9 cellular contexts compared by ENCODE assay signal in genomic region chr6:35299674-35300073, GRCh38. TPM values are rescaled to one million over a fixed set of nuclear protein-coding genes. Genes with fewer than 3 reads are reported as not detected.
DNase-seq lines count a peak whose midpoint lies in the region; ATAC-seq and TF ChIP-seq lines count a peak whose summit lies in the region.
"Had no signal": no experiment of that assay in that cellular context is flagged by ENCODE, and none has a peak within 500 bp of the region (broad histone marks: within the 10 kb centered on the region; RNA-seq: fewer than 3 reads in every experiment).

No MANE protein-coding gene starts in this region.

- TF ChIP-seq CTCF in MCF 10A (IDR thresholded peaks at IDR 0.05; ENCODE audit: unreplicated experiment) = no peak

- H3K4me3 Mint-ChIP-seq in stimulated activated naive CD8-positive, alpha-beta T cell treated with anti-CD3 and anti-CD28 coated beads, Interleukin-15, amount 100 ng/mL, for 72 hours = peak overlapping the region; percentile 82 to 85
- H3K4me3 Mint-ChIP-seq in MCF 10A (ENCODE audit: unreplicated experiment) = no peak overlapping the region

- H3K27me3 ChIP-seq in effector memory CD4-positive, alpha-beta T cell (replicated peaks; ENCODE audit: control insufficient read depth, insufficient read depth, low read length, poor library complexity, severe bottlenecking) = no peaks in the 10 kb centered on the region

- no peaks in the 10 kb centered on the region for H3K27me3 Mint-ChIP-seq in stimulated activated naive CD8-positive, alpha-beta T cell treated with anti-CD3 and anti-CD28 coated beads, Interleukin-15, amount 100 ng/mL, for 72 hours
- no peaks in the 10 kb centered on the region for H3K27me3 Mint-ChIP-seq in MCF 10A (ENCODE audit: insufficient read depth, unreplicated experiment)

- H3K9me3 ChIP-seq in effector memory CD4-positive, alpha-beta T cell (ENCODE audit: control insufficient read depth, low read length) = no peaks in the 10 kb centered on the region

- peak overlapping the region; percentile 94 for H3K27ac ChIP-seq in effector memory CD4-positive, alpha-beta T cell (ENCODE audit: insufficient read depth, low read length, poor library complexity, severe bottlenecking)

- no TSS peak for BruUV-seq in MCF 10A (replicated peaks; lab: Mats Ljungman, UMichigan)

- no peaks in the 10 kb centered on the region for H3K9me3 Mint-ChIP-seq in stimulated activated naive CD8-positive, alpha-beta T cell treated with anti-CD3 and anti-CD28 coated beads, Interleukin-15, amount 100 ng/mL, for 72 hours
- no peaks in the 10 kb centered on the region for H3K9me3 Mint-ChIP-seq in MCF 10A (ENCODE audit: unreplicated experiment)

- H3K36me3 Mint-ChIP-seq in MCF 10A (ENCODE audit: insufficient read depth, unreplicated experiment) = peaks cover 7% of the 10 kb centered on the region

- peak overlapping the region; percentile 91 for H3K4me3 ChIP-seq in effector memory CD4-positive, alpha-beta T cell (ENCODE audit: insufficient read depth, low read depth, low read length, poor library complexity, severe bottlenecking)

- H3K36me3 ChIP-seq in effector memory CD4-positive, alpha-beta T cell (ENCODE audit: control insufficient read depth, insufficient read depth, low read length) = peaks cover 18% of the 10 kb centered on the region

- POLR2A ChIA-PET in MCF 10A (lab: Yijun Ruan, JAX) = interaction anchor here (0.6 to 1.1 kb wide), 4 partner anchors 43 to 199 kb away, joined by 3 to 8 read pairs (median 4); partner anchors contain the start of gene PPARD

- peak overlapping the region; percentile 84 to 86 for H3K27ac Mint-ChIP-seq in stimulated activated naive CD8-positive, alpha-beta T cell treated with anti-CD3 and anti-CD28 coated beads, Interleukin-15, amount 100 ng/mL, for 72 hours
- H3K27ac Mint-ChIP-seq in MCF 10A (ENCODE audit: low read depth, unreplicated experiment) = no peak overlapping the region

- ATAC-seq in stimulated activated naive CD8-positive, alpha-beta T cell treated with anti-CD3 and anti-CD28 coated beads, Interleukin-15, amount 100 ng/mL, for 72 hours = no peak
- no peak for ATAC-seq in GM18498 (IDR thresholded peaks at IDR 0.05; ENCODE audit: unreplicated experiment)
- ATAC-seq in HG02885 (IDR thresholded peaks at IDR 0.05; ENCODE audit: poor library complexity, unreplicated experiment) = no peak

- intact Hi-C loops in MCF 10A (cut with micrococcal nuclease) = loop anchor here (2.0 to 10.0 kb wide), 3 partner anchors 43 to 437 kb away; partner anchors contain the start of genes ARMC12 and PPARD

- DNase-seq in activated CD8-positive, alpha-beta memory T cell treated with anti-CD3 and anti-CD28 coated beads, Interleukin-2, amount 50 U/mL, for 48 hours = peak; percentile 61
- DNase-seq in activated CD8-positive, alpha-beta memory T cell treated with anti-CD3 and anti-CD28 coated beads for 24 hours = no peak
- DNase-seq in SIG-M5 (lab: John Stamatoyannopoulos, UW) (peak; percentile 47), MCF 10A (ENCODE audit: unreplicated experiment) (no peak)
- DNase-seq in effector memory CD4-positive, alpha-beta T cell = no peak
- DNase-seq in stimulated activated naive CD8-positive, alpha-beta T cell treated with anti-CD3 and anti-CD28 coated beads, Interleukin-15, amount 100 ng/mL, for 72 hours = no peak
- DNase-seq: stimulated activated CD4-positive, alpha-beta T cell treated with anti-CD3 and anti-CD28 coated beads, Interleukin-4, amount 100 ng/mL, for 4 hours had no signal

- H3K4me1 Mint-ChIP-seq in stimulated activated naive CD8-positive, alpha-beta T cell treated with anti-CD3 and anti-CD28 coated beads, Interleukin-15, amount 100 ng/mL, for 72 hours = peaks cover 71% of the 10 kb centered on the region
- H3K4me1 Mint-ChIP-seq in MCF 10A (ENCODE audit: insufficient read depth, unreplicated experiment) = peaks cover 30% of the 10 kb centered on the region

- peaks cover 60% of the 10 kb centered on the region for H3K4me1 ChIP-seq in effector memory CD4-positive, alpha-beta T cell (ENCODE audit: control insufficient read depth, insufficient read depth, low read length, poor library complexity, severe bottlenecking)

- CTCF ChIA-PET in MCF 10A (lab: Yijun Ruan, JAX) = interaction anchor here (0.7 to 1.1 kb wide), 3 partner anchors 275 to 740 kb away, joined by 3 read pairs; no protein-coding TSS in a partner anchor

RNA-seq across cellular contexts. Expression of gene DEF6, which starts 2.1 kb away (rescaled TPM):
- 17.8 and 23.1 TPM in 2 replicates for total RNA-seq in MCF 10A (2022)

RNA-seq across cellular contexts. Expression of gene ZNF76, which starts 40.1 kb away (rescaled TPM):
- 28.0 and 28.4 TPM in 2 replicates for total RNA-seq in MCF 10A (2022)

RNA-seq across cellular contexts. Expression of gene PPARD, which starts 42.7 kb away (rescaled TPM):
- 13.8 and 16.8 TPM in 2 replicates for total RNA-seq in MCF 10A (2022)

Comparison
In these comparisons a context has a peak if more than half of its experiments do, and no peak if none do; other contexts are left out.
1. DNase-seq: peak in activated CD8-positive, alpha-beta memory T cell treated with anti-CD3 and anti-CD28 coated beads, Interleukin-2, amount 50 U/mL, for 48 hours (single experiment) and SIG-M5 (single experiment); none in activated CD8-positive, alpha-beta memory T cell treated with anti-CD3 and anti-CD28 coated beads for 24 hours (single experiment), effector memory CD4-positive, alpha-beta T cell (0 of 3), stimulated activated naive CD8-positive, alpha-beta T cell treated with anti-CD3 and anti-CD28 coated beads, Interleukin-15, amount 100 ng/mL, for 72 hours (0 of 2) and MCF 10A (single experiment).